ENCODE assay signal across 8 cellular contexts in genomic region chr19:9621156-9622037, GRCh38. TPM values are rescaled to one million over a fixed set of nuclear protein-coding genes. Genes with fewer than 3 reads are reported as not detected.
DNase-seq lines count a peak whose midpoint lies in the region; ATAC-seq and TF ChIP-seq lines count a peak whose summit lies in the region.

Gene ZNF561 (minus strand): TSS chr19:9621232. CDS start chr19:9619456, 1,776 bp downstream.

- no peaks in the 10 kb centered on the region for H3K27me3 ChIP-seq in right atrium auricular region
- H3K27me3 ChIP-seq in psoas muscle (ENCODE audit: insufficient read depth in 3 of 3, low read length in 2 of 3) = no peaks in the 10 kb centered on the region

- DNase-seq in GM10248 (ENCODE audit: extremely low spot score) (peak; percentile 85), NCI-H1694 (lab: John Stamatoyannopoulos, UW) (peak; percentile 68), T-helper 17 cell (peak; percentile 75 to 80 (median 79)), amygdala (lab: John Stamatoyannopoulos, UW) (peak in 55 of 56 donors; percentile 45 to 97 (median 81)), right atrium auricular region (ENCODE audit: low spot score) (peak; percentile 83), psoas muscle (peak; percentile 84 to 93)

- 1% methylated on average over 33 of the region's 33 CpGs for WGBS in psoas muscle, 3 donors
- under 1% methylated on average over 33 of the region's 33 CpGs for WGBS in urinary bladder

- peaks cover 30% of the 10 kb centered on the region for H3K36me3 ChIP-seq in right atrium auricular region
- H3K36me3 ChIP-seq in psoas muscle (ENCODE audit: insufficient read depth in 1 of 2, low read depth in 1 of 2) = peaks cover 14 to 34% of the 10 kb centered on the region in 2 donors
- peaks cover 6% of the 10 kb centered on the region for H3K36me3 ChIP-seq in urinary bladder (ENCODE audit: insufficient read depth)

- TF ChIP-seq CTCF in GM10248 (IDR thresholded peaks at IDR 0.05; ENCODE audit: control extremely low read depth, extremely low read depth, low read depth, missing control alignments) (no peak), right atrium auricular region (IDR thresholded peaks at IDR 0.05) (no peak), psoas muscle (IDR thresholded peaks at IDR 0.05) (no peak)

- CTCF ChIA-PET in GM10248 (lab: Yijun Ruan, JAX) = interaction anchor here (0.8 to 1.1 kb wide), 2 partner anchors 38 to 55 kb away, joined by 3 read pairs; no protein-coding TSS in a partner anchor

- H3K4me3 ChIP-seq in right atrium auricular region (peak within 1 kb of the TSS; percentile 90 to 93), psoas muscle (peak within 1 kb of the TSS; percentile 94), urinary bladder (ENCODE audit: low read depth, low read length) (peak within 1 kb of the TSS; percentile 72)

- H3K4me3 Mint-ChIP-seq in T-helper 17 cell = peak within 1 kb of the TSS; percentile 97

- H3K4me1 ChIP-seq in right atrium auricular region (peaks cover 0 to 22% of the 10 kb centered on the region in 2 donors), psoas muscle (peaks cover 15% of the 10 kb centered on the region), urinary bladder (ENCODE audit: insufficient read depth) (no peaks in the 10 kb centered on the region)

- peak within 1 kb of the TSS; percentile 92 to 93 for H3K27ac ChIP-seq in right atrium auricular region
- peak within 1 kb of the TSS; percentile 84 for H3K27ac ChIP-seq in psoas muscle
- H3K27ac ChIP-seq in urinary bladder (ENCODE audit: low read depth) = peak within 1 kb of the TSS; percentile 95

- peak; percentile 84 for ATAC-seq in HG02763 (IDR thresholded peaks at IDR 0.05; ENCODE audit: unreplicated experiment)
- peak; percentile 94 for ATAC-seq in T-helper 17 cell
- peak; percentile 93 to 98 (median 96) for ATAC-seq in psoas muscle

- H3K27ac Mint-ChIP-seq in T-helper 17 cell = peak within 1 kb of the TSS; percentile 98

- POLR2A ChIA-PET in GM10248 (lab: Yijun Ruan, JAX) = no interaction called here

- H3K27me3 Mint-ChIP-seq in T-helper 17 cell = no peaks in the 10 kb centered on the region

- intact Hi-C loops in psoas muscle (cut with DNase I) = loop anchor here in 1 of 2 donors (5.0 to 10.0 kb wide), 2 partner anchors 39 to 143 kb away; partner anchors contain the start of genes ZNF121 and ZNF846

- H3K4me1 Mint-ChIP-seq in T-helper 17 cell = peaks cover 25% of the 10 kb centered on the region

- peaks cover 7% of the 10 kb centered on the region for H3K36me3 Mint-ChIP-seq in T-helper 17 cell (ENCODE audit: low read depth)

- H3K9me3 ChIP-seq in T-helper 17 cell (ENCODE audit: control insufficient read depth, low read length, poor library complexity, severe bottlenecking) (no peaks in the 10 kb centered on the region), right atrium auricular region (no peaks in the 10 kb centered on the region), psoas muscle (no peaks in the 10 kb centered on the region)

RNA-seq across cellular contexts. Expression of gene ZNF561, which starts in this region (rescaled TPM):
- total RNA-seq in T-helper 17 cell = 10 to 100 TPM; 28.1 to 35.8 TPM
- total RNA-seq in right atrium auricular region = 10 to 100 TPM; 13.6 to 15.2 TPM
- total RNA-seq in psoas muscle = 10 to 100 TPM in 3 of 4 donors, 1 to 10 TPM in 1; 8.2 to 17.9 (median 14.3) TPM
- polyA plus RNA-seq in psoas muscle = 10 to 100 TPM in 2 of 3 donors, 1 to 10 TPM in 1; 8.7 to 20.5 (median 19.3) TPM
- total RNA-seq in urinary bladder = 71.1 TPM
- 36.6 TPM for polyA plus RNA-seq in urinary bladder

Comparison
In these comparisons a context has a peak if more than half of its experiments do, and no peak if none do; other contexts are left out.
1. Peak in every context shown above with its lines: DNase-seq, ATAC-seq, H3K4me3 ChIP-seq and H3K27ac ChIP-seq.